In the genomic region with DNA sequence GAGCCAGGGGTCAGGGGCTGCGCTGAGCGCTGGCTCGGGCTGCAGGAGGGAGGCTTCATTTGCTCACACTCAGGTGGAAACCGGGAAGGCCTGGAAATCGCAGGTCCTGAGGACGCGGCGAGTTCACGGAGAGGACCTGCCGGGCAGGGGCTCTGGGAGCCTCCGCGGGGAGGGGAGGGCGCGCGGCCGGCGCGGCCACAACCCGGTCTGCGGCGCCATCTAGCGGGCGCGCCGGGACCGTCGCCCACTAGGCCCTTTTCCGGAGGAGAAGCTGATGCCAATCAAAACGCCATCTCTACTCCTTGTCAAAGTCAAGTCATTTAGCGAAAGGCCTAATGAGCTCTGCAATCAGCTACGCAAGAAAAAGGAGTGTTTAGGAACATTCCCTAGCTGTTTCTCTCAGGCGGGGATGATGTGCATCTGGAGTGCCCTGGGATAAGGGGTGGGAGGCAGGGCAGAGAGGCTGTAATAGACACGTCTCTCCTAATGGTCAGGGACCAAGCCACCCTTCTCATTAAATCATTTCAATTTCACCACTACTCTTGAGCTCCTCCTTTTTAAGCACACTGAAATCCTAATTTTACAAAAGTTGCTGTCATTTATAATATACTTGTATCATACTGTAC, we compare ENCODE assay signal across 8 cellular contexts.
DNase-seq lines count a peak whose midpoint lies in the region; ATAC-seq, FAIRE-seq and TF ChIP-seq lines count a peak whose summit lies in the region.

No MANE protein-coding gene starts in this region.

- peak; percentile 81 for ATAC-seq in GM19372 (IDR thresholded peaks at IDR 0.05; ENCODE audit: low read depth, unreplicated experiment)

- H3K27ac ChIP-seq in HUES6 (ENCODE audit: low read depth, low read length), result no peak overlapping the region
- H3K27ac ChIP-seq in SK-N-MC, result no peak overlapping the region

- FAIRE-seq in bronchial epithelial cell (lab: Jason Lieb, UNC), result no peak

- H3K27me3 ChIP-seq in HUES6 (ENCODE audit: control insufficient read depth, insufficient read depth, low read length) (peaks cover 3% of the 10 kb centered on the region), bronchial epithelial cell (ENCODE audit: control insufficient read depth, insufficient read depth, low read length) (no peaks in the 10 kb centered on the region)

- H3K4me3 ChIP-seq in HUES6 (ENCODE audit: low read depth, low read length), result peak overlapping the region; percentile 28
- peak overlapping the region; percentile 70 for H3K4me3 ChIP-seq in SK-N-MC
- H3K4me3 ChIP-seq in bronchial epithelial cell (ENCODE audit: low read depth, low read length), result no peak overlapping the region

- no peaks in the 10 kb centered on the region for H3K4me1 ChIP-seq in HUES6 (ENCODE audit: control insufficient read depth, insufficient read depth, low read length)

- DNase-seq in COLO668 (lab: John Stamatoyannopoulos, UW; ENCODE audit: unreplicated experiment) (peak; percentile 69), SK-N-MC (ENCODE audit: low read depth, low spot score) (no peak), bronchial epithelial cell (ENCODE audit: low read depth) (no peak), kidney tubule cell (ENCODE audit: low spot score) (peak; percentile 50), NCI-H446 treated with DMSO at 0.1 percent for 48 hours (lab: John Stamatoyannopoulos, UW) (no peak)
- peak; percentile 8 to 22 for DNase-seq in stimulated activated CD8-positive, alpha-beta memory T cell treated with anti-CD3 and anti-CD28 coated beads, Interleukin-15, amount 100 ng/mL, for 48 hours (ENCODE audit: low read depth in 2 of 2)

- TF ChIP-seq CTCF in bronchial epithelial cell (IDR thresholded peaks at IDR 0.05; ENCODE audit: insufficient read depth, low read length, severe bottlenecking), result peak; percentile 89

- no peaks in the 10 kb centered on the region for H3K36me3 ChIP-seq in HUES6 (ENCODE audit: control insufficient read depth, insufficient read depth, low read length)
- no peaks in the 10 kb centered on the region for H3K36me3 ChIP-seq in SK-N-MC (ENCODE audit: insufficient read depth, low read length)
- no peaks in the 10 kb centered on the region for H3K36me3 ChIP-seq in bronchial epithelial cell (ENCODE audit: control insufficient read depth, insufficient read depth, low read length)

- H3K9ac ChIP-seq in HUES6 (ENCODE audit: low read length) (no peak overlapping the region), SK-N-MC (ENCODE audit: insufficient read length) (no peak overlapping the region)

- no peaks in the 10 kb centered on the region for H3K9me3 ChIP-seq in HUES6 (ENCODE audit: control insufficient read depth, insufficient read depth, low read depth, low read length)
- no peaks in the 10 kb centered on the region for H3K9me3 ChIP-seq in SK-N-MC (ENCODE audit: low read depth, low read length)

Comparison
In these comparisons a context has a peak if more than half of its experiments do, and no peak if none do; other contexts are left out.
1. DNase-seq: peak in COLO668 (single experiment), kidney tubule cell (single experiment) and stimulated activated CD8-positive, alpha-beta memory T cell treated with anti-CD3 and anti-CD28 coated beads, Interleukin-15, amount 100 ng/mL, for 48 hours (2 of 2); none in SK-N-MC (single experiment), bronchial epithelial cell (single experiment) and NCI-H446 treated with DMSO at 0.1 percent for 48 hours (single experiment).